Comparison of ENCODE assay signal across 24 cellular contexts in the genomic region with DNA sequence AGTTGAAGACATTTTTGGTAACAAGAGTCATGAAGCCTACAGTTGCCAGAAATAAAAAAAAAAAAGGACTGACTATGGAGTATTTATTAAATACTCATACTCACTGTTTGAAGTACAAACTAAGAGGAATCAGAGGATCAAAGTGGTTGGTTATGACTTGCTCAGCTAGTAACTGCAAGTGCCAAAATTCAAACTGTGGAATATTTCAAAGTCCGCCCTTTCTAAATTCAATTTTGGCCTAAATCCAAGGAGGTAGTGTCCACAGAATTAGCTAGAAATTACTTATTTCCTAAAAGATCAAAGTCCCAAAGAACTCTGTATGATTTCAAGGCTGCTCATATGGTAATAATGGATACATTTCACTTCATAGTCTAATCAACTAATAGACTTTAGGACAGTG.
"Had no signal": no experiment of that assay in that cellular context is flagged by ENCODE, and none has a peak within 500 bp of the region (broad histone marks: within the 10 kb centered on the region; RNA-seq: fewer than 3 reads in every experiment).

No MANE protein-coding gene starts in this region.

- H3K9me3 Mint-ChIP-seq: activated CD4-positive, alpha-beta T cell treated with anti-CD3 and anti-CD28 coated beads, Interleukin-2, amount 10 ng/mL, durations not matched to agents 24 days and 14 days; activated naive CD4-positive, alpha-beta T cell treated with anti-CD3 and anti-CD28 coated beads, Interleukin-2, amount 10 ng/mL, durations not matched to agents 7 days and 5 days; activated naive CD8-positive, alpha-beta T cell treated with anti-CD3 and anti-CD28 coated beads, Interleukin-2, amount 50 U/mL, for 24 hours; activated T-cell treated with anti-CD3 and anti-CD28 coated beads, Interleukin-2, amount 50 U/mL, for 4 hours; memory B cell; naive B cell; stimulated activated memory B cell treated with anti-CD40 and anti-IgM and Interleukin-4, amounts not matched to agents 10 μg/mL and 1 μg/mL and 100 μg/mL, for 72 hours; WTC11 had no signal

- H3K4me3 ChIP-seq: mucosa of descending colon, spleen, thyroid gland had no signal

- H3K27ac ChIP-seq: spleen, thyroid gland had no signal

- H3K36me3 Mint-ChIP-seq: activated naive CD4-positive, alpha-beta T cell treated with anti-CD3 and anti-CD28 coated beads, Interleukin-2, amount 10 ng/mL, durations not matched to agents 7 days and 5 days; WTC11 had no signal

- FAIRE-seq: bronchial epithelial cell had no signal

- H3K27me3 Mint-ChIP-seq: activated CD4-positive, alpha-beta T cell treated with anti-CD3 and anti-CD28 coated beads, Interleukin-2, amount 10 ng/mL, durations not matched to agents 24 days and 14 days; activated naive CD4-positive, alpha-beta T cell treated with anti-CD3 and anti-CD28 coated beads, Interleukin-2, amount 10 ng/mL, durations not matched to agents 7 days and 5 days; activated naive CD8-positive, alpha-beta T cell treated with anti-CD3 and anti-CD28 coated beads, Interleukin-2, amount 50 U/mL, for 24 hours; memory B cell; naive B cell; stimulated activated memory B cell treated with anti-CD40 and anti-IgM and Interleukin-4, amounts not matched to agents 10 μg/mL and 1 μg/mL and 100 μg/mL, for 72 hours had no signal

- H3K4me3 Mint-ChIP-seq: activated CD4-positive, alpha-beta T cell treated with anti-CD3 and anti-CD28 coated beads, Interleukin-2, amount 10 ng/mL, durations not matched to agents 24 days and 14 days; activated CD8-positive, alpha-beta T cell treated with anti-CD3 and anti-CD28 coated beads, Interleukin-2, amount 10 ng/mL, durations not matched to agents 7 days and 5 days; activated naive CD4-positive, alpha-beta T cell treated with anti-CD3 and anti-CD28 coated beads, Interleukin-2, amount 10 ng/mL, durations not matched to agents 7 days and 5 days; activated naive CD8-positive, alpha-beta T cell treated with anti-CD3 and anti-CD28 coated beads, Interleukin-2, amount 50 U/mL, for 24 hours; activated T-cell treated with anti-CD3 and anti-CD28 coated beads, Interleukin-2, amount 50 U/mL, for 4 hours; memory B cell; naive B cell; stimulated activated memory B cell treated with anti-CD40 and anti-IgM and Interleukin-4, amounts not matched to agents 10 μg/mL and 1 μg/mL and 100 μg/mL, for 72 hours; WTC11 had no signal

- H3K4me1 Mint-ChIP-seq: activated CD4-positive, alpha-beta T cell treated with anti-CD3 and anti-CD28 coated beads, Interleukin-2, amount 10 ng/mL, durations not matched to agents 24 days and 14 days; activated naive CD4-positive, alpha-beta T cell treated with anti-CD3 and anti-CD28 coated beads, Interleukin-2, amount 10 ng/mL, durations not matched to agents 7 days and 5 days had no signal

- H3K36me3 ChIP-seq: spleen, thyroid gland had no signal

- H3K27me3 ChIP-seq: spleen, thyroid gland had no signal

- DNase-seq: activated CD4-positive, alpha-beta T cell treated with anti-CD3 and anti-CD28 coated beads, Interleukin-2, amount 10 ng/mL, durations not matched to agents 24 days and 14 days; activated CD8-positive, alpha-beta memory T cell treated with anti-CD3 and anti-CD28 coated beads, Interleukin-2, amount 50 U/mL, for 4 hours; activated CD8-positive, alpha-beta T cell treated with anti-CD3 and anti-CD28 coated beads, Interleukin-2, amount 10 ng/mL, durations not matched to agents 7 days and 5 days; activated effector memory CD4-positive, alpha-beta T cell treated with Interleukin-2 at 50 U/mL for 16 hours; activated naive CD4-positive, alpha-beta T cell treated with anti-CD3 and anti-CD28 coated beads, Interleukin-2, amount 10 ng/mL, durations not matched to agents 7 days and 5 days; activated naive CD8-positive, alpha-beta T cell treated with anti-CD3 and anti-CD28 coated beads, Interleukin-2, amount 50 U/mL, for 24 hours; activated T-cell treated with anti-CD3 and anti-CD28 coated beads, Interleukin-2, amount 50 U/mL, for 4 hours; aorta; effector CD4-positive, alpha-beta T cell; foreskin fibroblast; glutamatergic neuron; hippocampal formation; islet precursor cell; mucosa of descending colon; naive B cell; spleen; stimulated activated CD4-positive, alpha-beta T cell treated with anti-CD3 and anti-CD28 coated beads, Interleukin-4, amount 100 ng/mL, for 4 hours; thyroid gland had no signal

- ATAC-seq: activated CD8-positive, alpha-beta T cell treated with anti-CD3 and anti-CD28 coated beads, Interleukin-2, amount 10 ng/mL, durations not matched to agents 7 days and 5 days; activated naive CD8-positive, alpha-beta T cell treated with anti-CD3 and anti-CD28 coated beads, Interleukin-2, amount 50 U/mL, for 24 hours; activated T-cell treated with anti-CD3 and anti-CD28 coated beads, Interleukin-2, amount 50 U/mL, for 4 hours; esophagus mucosa; mucosa of descending colon; sciatic nerve; stimulated activated memory B cell treated with anti-CD40 and anti-IgM and Interleukin-4, amounts not matched to agents 10 μg/mL and 1 μg/mL and 100 μg/mL, for 72 hours; WTC11 had no signal

- H3K9me3 ChIP-seq: mucosa of descending colon, spleen, thyroid gland had no signal

- H3K27ac Mint-ChIP-seq: activated CD4-positive, alpha-beta T cell treated with anti-CD3 and anti-CD28 coated beads, Interleukin-2, amount 10 ng/mL, durations not matched to agents 24 days and 14 days; activated CD8-positive, alpha-beta T cell treated with anti-CD3 and anti-CD28 coated beads, Interleukin-2, amount 10 ng/mL, durations not matched to agents 7 days and 5 days; activated naive CD4-positive, alpha-beta T cell treated with anti-CD3 and anti-CD28 coated beads, Interleukin-2, amount 10 ng/mL, durations not matched to agents 7 days and 5 days; activated naive CD8-positive, alpha-beta T cell treated with anti-CD3 and anti-CD28 coated beads, Interleukin-2, amount 50 U/mL, for 24 hours; memory B cell; stimulated activated memory B cell treated with anti-CD40 and anti-IgM and Interleukin-4, amounts not matched to agents 10 μg/mL and 1 μg/mL and 100 μg/mL, for 72 hours; WTC11 had no signal
